Comparison of ENCODE assay signal across 10 cellular contexts in genomic region chr20:44586289-44586911, GRCh38. TPM values are rescaled to one million over a fixed set of nuclear protein-coding genes. Genes with fewer than 3 reads are reported as not detected.
A peak's percentile ranks its signal among the peaks of the same experiment; 100 is the strongest.
DNase-seq lines count a peak whose midpoint lies in the region; ATAC-seq and TF ChIP-seq lines count a peak whose summit lies in the region.
"Had no signal": no experiment of that assay in that cellular context is flagged by ENCODE, and none has a peak within 500 bp of the region (broad histone marks: within the 10 kb centered on the region; RNA-seq: fewer than 3 reads in every experiment).

No MANE protein-coding gene starts in this region.

- peak overlapping the region in 1 of 2 donors; percentile 33 for H3K4me3 ChIP-seq in ascending aorta

- peak; percentile 56 for ATAC-seq in HG03103 (IDR thresholded peaks at IDR 0.05; ENCODE audit: low read depth, unreplicated experiment)
- no peak for ATAC-seq in sciatic nerve

- H3K9me3 ChIP-seq in ascending aorta: no peaks in the 10 kb centered on the region

- in situ Hi-C loops in G401 (cut with HindIII; ENCODE audit: low sequenced_read_pairs): no loop called here

- H3K36me3 ChIP-seq in ascending aorta: peaks cover 7 to 16% of the 10 kb centered on the region in 2 donors

- TF ChIP-seq POLR2A in GM19099 (IDR thresholded peaks at IDR 0.05; ENCODE audit: extremely low read depth, insufficient read length, low read depth): peak; percentile 23

- peak overlapping the region; percentile 62 to 83 for H3K27ac ChIP-seq in ascending aorta

- intact Hi-C loops in ascending aorta (cut with DNase I): loop anchor here (2.0 kb wide), 1 partner anchor 14 kb away; no protein-coding TSS in a partner anchor
- intact Hi-C loops in sciatic nerve (cut with DNase I): no loop called here

- DNase-seq in CD1c-positive myeloid dendritic cell (ENCODE audit: extremely low spot score): peak; percentile 51
- no peak for DNase-seq in ascending aorta (ENCODE audit: low spot score in 2 of 2)
- no peak for DNase-seq in NCI-H345 (lab: John Stamatoyannopoulos, UW)
- no peak for DNase-seq in AG08396 (ENCODE audit: low spot score)
- DNase-seq in G401 (ENCODE audit: low spot score): no peak
- no peak for DNase-seq in sciatic nerve (ENCODE audit: low spot score)
- DNase-seq: effector CD4-positive, alpha-beta T cell; posterior cingulate gyrus had no signal

- no peaks in the 10 kb centered on the region for H3K27me3 ChIP-seq in ascending aorta

- H3K4me1 ChIP-seq in ascending aorta: peaks cover 25 to 36% of the 10 kb centered on the region in 2 donors

- TF ChIP-seq CTCF in ascending aorta (IDR thresholded peaks at IDR 0.05): no peak

RNA-seq across cellular contexts. Expression of gene PKIG, which starts 4.0 kb away (rescaled TPM):
- total RNA-seq in ascending aorta (84.7 TPM), sciatic nerve (38.2 TPM)
- total RNA-seq in G401 (2014; rRNA removed; shearing (Covaris generic)): 37.1 and 69.0 TPM in 2 replicates
